Comparison of ENCODE assay signal across 8 cellular contexts in the genomic region with DNA sequence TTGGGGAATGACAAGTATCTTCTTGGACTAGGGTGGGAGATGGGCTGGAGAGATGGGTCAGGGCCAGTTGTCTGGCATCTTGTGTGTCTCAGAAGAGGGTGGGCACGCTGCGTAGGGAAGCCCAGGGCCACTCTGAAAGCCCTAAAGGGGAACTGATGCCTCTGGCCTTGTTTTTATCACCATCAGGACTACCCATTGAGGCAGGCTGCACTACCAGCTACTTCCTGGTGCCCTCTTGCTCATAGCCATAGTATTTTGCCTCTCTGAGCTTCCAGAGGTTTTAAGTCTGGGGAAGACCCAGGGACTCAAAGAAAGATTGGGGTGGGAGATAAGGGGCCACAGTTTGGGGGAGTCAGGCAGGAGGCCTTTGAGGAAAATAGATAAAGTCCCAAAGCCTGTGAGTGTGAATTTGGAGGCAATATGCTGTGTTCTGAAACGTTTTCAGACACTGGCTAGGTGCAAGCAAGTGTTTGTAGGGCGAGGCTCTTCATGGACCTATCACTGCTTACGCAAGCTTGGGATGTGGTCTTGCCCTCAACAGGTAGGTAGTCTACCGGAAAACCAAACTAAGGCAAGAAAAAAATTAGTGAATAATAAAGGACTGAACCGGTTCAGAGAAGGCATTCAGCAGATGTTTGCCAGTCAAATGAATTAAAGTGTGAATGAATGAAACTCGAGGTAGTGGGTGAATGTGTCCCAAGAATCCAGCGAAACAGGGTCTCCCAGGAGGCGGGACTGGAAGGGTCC. TPM values are rescaled to one million over a fixed set of nuclear protein-coding genes. Genes with fewer than 3 reads are reported as not detected.
A peak's percentile ranks its signal among the peaks of the same experiment; 100 is the strongest.
DNase-seq lines count a peak whose midpoint lies in the region; ATAC-seq and TF ChIP-seq lines count a peak whose summit lies in the region.

No MANE protein-coding gene starts in this region.

- no peaks in the 10 kb centered on the region for H3K9me3 ChIP-seq in lower lobe of right lung

- intact Hi-C loops in cardiac septum (cut with DNase I): no loop called here
- intact Hi-C loops in left ventricle myocardium superior (cut with micrococcal nuclease): no loop called here
- intact Hi-C loops in lower lobe of right lung (cut with DNase I): no loop called here

- no peak for ATAC-seq in left ventricle myocardium superior
- ATAC-seq in lower lobe of right lung: no peak
- no peak for ATAC-seq in HG02852 (IDR thresholded peaks at IDR 0.05; ENCODE audit: unreplicated experiment)
- ATAC-seq in activated CD4-positive, CD25-positive, alpha-beta regulatory T cell treated with anti-CD3 and anti-CD28 coated beads, Interleukin-2, amount 50 U/mL, for 24 hours: no peak

- TF ChIP-seq CTCF in astrocyte of the spinal cord (IDR thresholded peaks at IDR 0.05; ENCODE audit: low read depth, low read length): no peak
- TF ChIP-seq CTCF in lower lobe of right lung (IDR thresholded peaks at IDR 0.05): no peak

- H3K27me3 ChIP-seq in lower lobe of right lung (ENCODE audit: low read depth): peaks cover 19% of the 10 kb centered on the region

- 71% methylated on average over 10 of the region's 10 CpGs for WGBS in urinary bladder

- peak overlapping the region; percentile 58 for H3K27ac ChIP-seq in lower lobe of right lung
- H3K27ac ChIP-seq in urinary bladder (ENCODE audit: low read depth): no peak overlapping the region

- H3K36me3 ChIP-seq in lower lobe of right lung (no peaks in the 10 kb centered on the region), urinary bladder (ENCODE audit: insufficient read depth) (no peaks in the 10 kb centered on the region)

- H3K4me1 ChIP-seq in lower lobe of right lung (peaks cover 25% of the 10 kb centered on the region), urinary bladder (ENCODE audit: insufficient read depth) (peaks cover 3% of the 10 kb centered on the region)

- in situ Hi-C loops in astrocyte of the spinal cord (cut with HindIII; ENCODE audit: low sequenced_read_pairs): no loop called here

- H3K4me3 ChIP-seq in astrocyte of the spinal cord (ENCODE audit: low read depth, low read length): peak overlapping the region; percentile 49
- H3K4me3 ChIP-seq in lower lobe of right lung: peak overlapping the region; percentile 74
- peak overlapping the region; percentile 79 for H3K4me3 ChIP-seq in urinary bladder (ENCODE audit: low read depth, low read length)

- peak; percentile 29 for DNase-seq in cardiac septum (ENCODE audit: low spot score)
- DNase-seq in left ventricle myocardium superior: no peak
- no peak for DNase-seq in astrocyte of the spinal cord (ENCODE audit: low read depth, low spot score)
- DNase-seq in lower lobe of right lung: no peak
- no peak for DNase-seq in NCI-H526 (lab: John Stamatoyannopoulos, UW)

RNA-seq across cellular contexts. Expression of a gene that starts 0.7 kb away (rescaled TPM):
- total RNA-seq in cardiac septum (5.7 TPM), left ventricle myocardium superior (3.2 TPM), lower lobe of right lung (10.5 TPM), urinary bladder (20.2 TPM)
- 19.2 TPM for polyA plus RNA-seq in urinary bladder

RNA-seq across cellular contexts. Expression of a gene that starts 43.8 kb away (rescaled TPM):
- total RNA-seq in cardiac septum (113 TPM), left ventricle myocardium superior (133 TPM), lower lobe of right lung (3.0 TPM), urinary bladder (31.7 TPM)
- polyA plus RNA-seq in urinary bladder: 0.53 TPM
